ENCODE assay signal across 29 cellular contexts in genomic region chr19:8163781-8164180, GRCh38. TPM values are rescaled to one million over a fixed set of nuclear protein-coding genes. Genes with fewer than 3 reads are reported as not detected.
DNase-seq lines count a peak whose midpoint lies in the region; ATAC-seq and TF ChIP-seq lines count a peak whose summit lies in the region.
"Had no signal": no experiment of that assay in that cellular context is flagged by ENCODE, and none has a peak within 500 bp of the region (broad histone marks: within the 10 kb centered on the region; RNA-seq: fewer than 3 reads in every experiment).

No MANE protein-coding gene starts in this region.

- TF ChIP-seq CTCF in SK-N-SH (IDR thresholded peaks at IDR 0.05), result no peak

- POLR2A ChIA-PET in SK-N-SH (lab: Yijun Ruan, JAX), result no interaction called here

- H3K9me3 ChIP-seq in SK-N-SH, result no peaks in the 10 kb centered on the region
- H3K9me3 ChIP-seq in effector memory CD4-positive, alpha-beta T cell (ENCODE audit: control insufficient read depth, low read length), result no peaks in the 10 kb centered on the region
- H3K9me3 ChIP-seq: esophagus squamous epithelium, heart right ventricle, ovary, upper lobe of left lung had no signal

- H3K4me3 ChIP-seq in SK-N-SH (ENCODE audit: low read depth in 2 of 2, low read length in 1 of 2), result no peak overlapping the region
- no peak overlapping the region for H3K4me3 ChIP-seq in effector memory CD4-positive, alpha-beta T cell (ENCODE audit: insufficient read depth, low read depth, low read length, poor library complexity, severe bottlenecking)
- H3K4me3 ChIP-seq: esophagus squamous epithelium, heart right ventricle, ovary, upper lobe of left lung had no signal

- H3K4me2 ChIP-seq in SK-N-SH, result no peak overlapping the region

- DNase-seq in SK-N-SH (no peak), amniotic epithelial cell (ENCODE audit: low read depth) (peak; percentile 98), iris pigment epithelial cell (ENCODE audit: low read depth) (peak; percentile 77), SIG-M5 (lab: John Stamatoyannopoulos, UW) (no peak)
- DNase-seq in effector memory CD4-positive, alpha-beta T cell, result no peak
- DNase-seq: 8988T; activated CD4-positive, alpha-beta memory T cell treated with anti-CD3 and anti-CD28 coated beads for 36 hours; activated CD4-positive, alpha-beta T cell treated with anti-CD3 and anti-CD28 coated beads for 1 hour; activated naive CD4-positive, alpha-beta T cell treated with Interleukin-2 at 50 U/mL for 16 hours; activated T-cell treated with anti-CD3 and anti-CD28 coated beads, Interleukin-2, amount 50 U/mL, for 72 hours; dermis blood vessel endothelial cell; DMS79; esophagus squamous epithelium; GDM1; heart right ventricle; Karpas-422; left colon; MV-4-11; NCI-H1436 treated with DMSO at 0.1 percent for 48 hours; NCI-H2107; NCI-H748 treated with DMSO at 0.1 percent for 48 hours; nephron progenitor cell; ovary; stimulated activated naive CD4-positive, alpha-beta T cell; upper lobe of left lung had no signal

- no peaks in the 10 kb centered on the region for H3F3A ChIP-seq in SK-N-SH (replicated peaks; ENCODE audit: insufficient read depth)

- H3K27ac ChIP-seq in SK-N-SH (ENCODE audit: low read depth in 2 of 2, low read length in 1 of 2), result no peak overlapping the region
- H3K27ac ChIP-seq in effector memory CD4-positive, alpha-beta T cell (ENCODE audit: insufficient read depth, low read length, poor library complexity, severe bottlenecking), result no peak overlapping the region
- H3K27ac ChIP-seq: esophagus squamous epithelium, heart right ventricle, ovary had no signal

- TF ChIP-seq RAD21 in SK-N-SH (IDR thresholded peaks at IDR 0.05; ENCODE audit: low read length), result no peak

- H3K79me2 ChIP-seq in SK-N-SH (ENCODE audit: insufficient read depth), result no peaks in the 10 kb centered on the region

- H3K9ac ChIP-seq in SK-N-SH, result no peak overlapping the region

- no peaks in the 10 kb centered on the region for H3K4me1 ChIP-seq in SK-N-SH (ENCODE audit: control insufficient read depth in 1 of 2, insufficient read depth in 2 of 2, low read depth in 1 of 2, low read length in 1 of 2)
- no peaks in the 10 kb centered on the region for H3K4me1 ChIP-seq in effector memory CD4-positive, alpha-beta T cell (ENCODE audit: control insufficient read depth, insufficient read depth, low read length, poor library complexity, severe bottlenecking)
- H3K4me1 ChIP-seq: esophagus squamous epithelium, heart right ventricle had no signal

- H3K36me3 ChIP-seq in SK-N-SH (replicated peaks in 1 of 2; ENCODE audit: control insufficient read depth in 1 of 2, insufficient read depth in 2 of 2, low read length in 1 of 2), result no peaks in the 10 kb centered on the region
- no peaks in the 10 kb centered on the region for H3K36me3 ChIP-seq in effector memory CD4-positive, alpha-beta T cell (ENCODE audit: control insufficient read depth, insufficient read depth, low read length)
- H3K36me3 ChIP-seq: esophagus squamous epithelium, heart right ventricle, ovary, upper lobe of left lung had no signal

- no peaks in the 10 kb centered on the region for H3K9me2 ChIP-seq in SK-N-SH

- H4K20me1 ChIP-seq in SK-N-SH (ENCODE audit: insufficient read depth), result no peaks in the 10 kb centered on the region

- no peak for TF ChIP-seq EP300 in SK-N-SH (IDR thresholded peaks at IDR 0.05; ENCODE audit: borderline replicate concordance in 1 of 2, low read depth in 1 of 2, low read length in 1 of 2)

- WGBS in SK-N-SH (ENCODE audit: low lambda C conversion rate), result 42% methylated on average over 8 of the region's 8 CpGs

- H3K27me3 ChIP-seq in SK-N-SH (ENCODE audit: insufficient read depth), result no peaks in the 10 kb centered on the region
- H3K27me3 ChIP-seq in effector memory CD4-positive, alpha-beta T cell (replicated peaks; ENCODE audit: control insufficient read depth, insufficient read depth, low read length, poor library complexity, severe bottlenecking), result no peaks in the 10 kb centered on the region
- H3K27me3 ChIP-seq: esophagus squamous epithelium, heart right ventricle, ovary, upper lobe of left lung had no signal

- no peak overlapping the region for H2AFZ ChIP-seq in SK-N-SH (ENCODE audit: low read depth)

- no peak; the same call in 2 of the 3 replicates for ATAC-seq in SK-N-SH treated with all-trans-retinoic acid at 6 μM for 48 hours
- ATAC-seq in GM21786 (IDR thresholded peaks at IDR 0.05; ENCODE audit: unreplicated experiment), result no peak
- no peak for ATAC-seq in HG03139 (IDR thresholded peaks at IDR 0.05; ENCODE audit: unreplicated experiment)
- ATAC-seq: activated T-cell treated with anti-CD3 and anti-CD28 coated beads, Interleukin-2, amount 50 U/mL, for 72 hours; heart right ventricle; left colon had no signal

- CTCF ChIA-PET in SK-N-SH (lab: Yijun Ruan, JAX), result interaction anchor here (1.2 to 1.3 kb wide), 2 partner anchors 90 to 219 kb away, joined by 4 read pairs; no protein-coding TSS in a partner anchor

TF ChIP-seq in SK-N-SH treated with all-trans-retinoic acid at 6 μM for 48 hours, 23 proteins besides CTCF, POLR2A, EP300 and RAD21:
- TF ChIP-seq ZNF8 (CRISPR knock-in tag; IDR thresholded peaks at IDR 0.05) (no peak), ISL1 (CRISPR knock-in tag; IDR thresholded peaks at IDR 0.05) (peak; percentile 61)

TF ChIP-seq in SK-N-SH, 30 proteins besides CTCF, POLR2A, EP300 and RAD21:
- no peak for TF ChIP-seq SIN3A (IDR thresholded peaks at IDR 0.05; ENCODE audit: borderline replicate concordance, low read depth, low read length)
- no peak for TF ChIP-seq NRF1 (IDR thresholded peaks at IDR 0.05; ENCODE audit: low read depth, low read length)
- no peak for TF ChIP-seq GATA2 (CRISPR knock-in tag; IDR thresholded peaks at IDR 0.05)
- TF ChIP-seq, protein P1, sequence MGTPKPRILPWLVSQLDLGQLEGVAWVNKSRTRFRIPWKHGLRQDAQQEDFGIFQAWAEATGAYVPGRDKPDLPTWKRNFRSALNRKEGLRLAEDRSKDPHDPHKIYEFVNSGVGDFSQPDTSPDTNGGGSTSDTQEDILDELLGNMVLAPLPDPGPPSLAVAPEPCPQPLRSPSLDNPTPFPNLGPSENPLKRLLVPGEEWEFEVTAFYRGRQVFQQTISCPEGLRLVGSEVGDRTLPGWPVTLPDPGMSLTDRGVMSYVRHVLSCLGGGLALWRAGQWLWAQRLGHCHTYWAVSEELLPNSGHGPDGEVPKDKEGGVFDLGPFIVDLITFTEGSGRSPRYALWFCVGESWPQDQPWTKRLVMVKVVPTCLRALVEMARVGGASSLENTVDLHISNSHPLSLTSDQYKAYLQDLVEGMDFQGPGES (IDR thresholded peaks at IDR 0.05; ENCODE audit: low read depth, low read length), result no peak
- TF ChIP-seq USF1 (IDR thresholded peaks at IDR 0.05; ENCODE audit: borderline replicate concordance, low read depth), result no peak

RNA-seq across cellular contexts. Expression of gene FBN3, which starts 14.4 kb away (rescaled TPM):
- polyA plus RNA-seq in SK-N-SH (2012; rRNA removed), result not detected in 2 replicates
- not detected in 2 replicates for polyA plus RNA-seq in SK-N-SH (2012; cell fraction: cytosol; rRNA removed)
- 0.04 and 0.20 TPM in 2 replicates for polyA plus RNA-seq in SK-N-SH (2012; cell fraction: nucleus; rRNA removed)
- polyA plus RNA-seq: CD14-positive monocyte, heart right ventricle had no signal

RNA-seq across cellular contexts. Expression of gene CERS4, which starts 45.4 kb away (rescaled TPM):
- 36.5 and 41.4 TPM in 2 replicates for polyA plus RNA-seq in SK-N-SH (2012; rRNA removed)
- polyA plus RNA-seq in SK-N-SH (2012; cell fraction: cytosol; rRNA removed), result 19.7 and 28.8 TPM in 2 replicates
- polyA plus RNA-seq in SK-N-SH (2012; cell fraction: nucleus; rRNA removed), result 33.0 and 44.4 TPM in 2 replicates

Comparison
In these comparisons a context has a peak if more than half of its experiments do, and no peak if none do; other contexts are left out.
1. DNase-seq: peak in amniotic epithelial cell (single experiment) and iris pigment epithelial cell (single experiment); none in SK-N-SH (single experiment), SIG-M5 (single experiment) and effector memory CD4-positive, alpha-beta T cell (0 of 3).